In genomic region chr3:14466179-14466903, GRCh38 we compare ENCODE assay signal across 2 cellular contexts.
TF ChIP-seq lines count a peak whose summit lies in the region.

No MANE protein-coding gene starts in this region.

TF ChIP-seq in HEK293, 187 proteins besides CTCF, POLR2A, EP300 and RAD21 (continued from another document):
- TF ChIP-seq REST (tag by site-specific recombination; IDR thresholded peaks at IDR 0.05), result 0 out of 2 replicates have a peak, but pooled peaks have one; percentile 42

TF ChIP-seq in WTC11, 78 proteins besides CTCF, POLR2A, EP300 and RAD21:
- TF ChIP-seq FOXP4 (CRISPR knock-in tag; IDR thresholded peaks at IDR 0.05), result no peak
- no peak for TF ChIP-seq HMGA2 (CRISPR knock-in tag; IDR thresholded peaks at IDR 0.05)
- no peak for TF ChIP-seq JUN (CRISPR knock-in tag; IDR thresholded peaks at IDR 0.05)
- TF ChIP-seq NR2C2 (CRISPR knock-in tag; IDR thresholded peaks at IDR 0.05), result no peak
- no peak for TF ChIP-seq ZBTB21 (CRISPR knock-in tag; IDR thresholded peaks at IDR 0.05; ENCODE audit: borderline replicate concordance)
- TF ChIP-seq FOXJ3 (CRISPR knock-in tag; IDR thresholded peaks at IDR 0.05; ENCODE audit: borderline replicate concordance), result no peak
- no peak for TF ChIP-seq ETV6 (CRISPR knock-in tag; IDR thresholded peaks at IDR 0.05)
- TF ChIP-seq E2F5 (CRISPR knock-in tag; IDR thresholded peaks at IDR 0.05), result no peak
- no peak for TF ChIP-seq ZNF423 (CRISPR knock-in tag; IDR thresholded peaks at IDR 0.05)
- no peak for TF ChIP-seq NR1H2 (CRISPR knock-in tag; IDR thresholded peaks at IDR 0.05)
- TF ChIP-seq ATF2 (CRISPR knock-in tag; IDR thresholded peaks at IDR 0.05; ENCODE audit: borderline replicate concordance, low read depth), result no peak
- no peak for TF ChIP-seq ESRRA (CRISPR knock-in tag; IDR thresholded peaks at IDR 0.05; ENCODE audit: borderline replicate concordance)
- no peak for TF ChIP-seq NFATC4 (CRISPR knock-in tag; IDR thresholded peaks at IDR 0.05)
- no peak for TF ChIP-seq ZNF512 (CRISPR knock-in tag; IDR thresholded peaks at IDR 0.05; ENCODE audit: borderline replicate concordance)
- TF ChIP-seq ELF4 (CRISPR knock-in tag; IDR thresholded peaks at IDR 0.05; ENCODE audit: low read depth), result no peak
- no peak for TF ChIP-seq ATF6 (CRISPR knock-in tag; IDR thresholded peaks at IDR 0.05)
- no peak for TF ChIP-seq IRF2 (CRISPR knock-in tag; IDR thresholded peaks at IDR 0.05; ENCODE audit: borderline replicate concordance, low read depth)
